ENCODE assay signal across 9 cellular contexts in genomic region chr13:102772042-102772425, GRCh38. TPM values are rescaled to one million over a fixed set of nuclear protein-coding genes. Genes with fewer than 3 reads are reported as not detected.
DNase-seq lines count a peak whose midpoint lies in the region; ATAC-seq and TF ChIP-seq lines count a peak whose summit lies in the region.
"Had no signal": no experiment of that assay in that cellular context is flagged by ENCODE, and none has a peak within 500 bp of the region (broad histone marks: within the 10 kb centered on the region; RNA-seq: fewer than 3 reads in every experiment).

No MANE protein-coding gene starts in this region.

- DNase-seq in activated naive CD4-positive, alpha-beta T cell treated with anti-CD3 and anti-CD28 coated beads, Interleukin-2, amount 10 ng/mL, durations not matched to agents 7 days and 5 days: no peak
- DNase-seq in activated naive CD4-positive, alpha-beta T cell treated with Interleukin-2 at 50 U/mL for 16 hours: no peak
- no peak for DNase-seq in mammary epithelial cell
- no peak for DNase-seq in stimulated activated naive B cell treated with anti-CD40 and anti-IgM and Interleukin-4, amounts not matched to agents 10 μg/mL and 1 μg/mL and 100 μg/mL, for 72 hours
- no peak for DNase-seq in SHP77 treated with DMSO at 0.1 percent for 48 hours (lab: John Stamatoyannopoulos, UW)
- DNase-seq in HT-29 (ENCODE audit: low spot score): no peak
- no peak for DNase-seq in DMS114 treated with DMSO at 0.1 percent for 48 hours (lab: John Stamatoyannopoulos, UW; ENCODE audit: unreplicated experiment)

- dilution Hi-C loops in mammary epithelial cell (cut with HindIII; ENCODE audit: low sequenced_read_pairs): no loop called here

- H3K27ac ChIP-seq in OCI-LY1 (ENCODE audit: low read depth, low read length, poor library complexity, severe bottlenecking) (no peak overlapping the region), mammary epithelial cell (ENCODE audit: insufficient read depth, low read depth, low read length) (no peak overlapping the region)

- H2AFZ ChIP-seq in OCI-LY1 (ENCODE audit: low read length) (no peak overlapping the region), mammary epithelial cell (ENCODE audit: low read depth, low read length) (no peak overlapping the region)

- H3K79me2 ChIP-seq in OCI-LY1 (ENCODE audit: insufficient read depth, low read length) (peaks cover 5% of the 10 kb centered on the region; the same call in 1 of the 2 replicates), mammary epithelial cell (ENCODE audit: insufficient read depth, low read length) (peaks cover 26% of the 10 kb centered on the region)

- no TSS peak for BruUV-seq in mammary epithelial cell (replicated peaks; lab: Mats Ljungman, UMichigan)

- CTCF ChIA-PET in activated naive CD4-positive, alpha-beta T cell treated with anti-CD3 and anti-CD28 coated beads, Interleukin-2, amount 10 ng/mL, durations not matched to agents 7 days and 5 days (lab: Charles Lee): interaction anchor here (1.0 to 2.9 kb wide), 3 partner anchors 28 to 180 kb away, joined by 3 to 8 read pairs (median 3); no protein-coding TSS in a partner anchor
- CTCF ChIA-PET in mammary epithelial cell (lab: Charles Lee; ENCODE audit: low non-redundant PET): no interaction called here

- H3K9me2 ChIP-seq in OCI-LY1 (ENCODE audit: low read depth, low read length): no peaks in the 10 kb centered on the region

- peaks cover 16% of the 10 kb centered on the region for H3K36me3 ChIP-seq in OCI-LY1 (ENCODE audit: insufficient read depth, low read length)
- no peaks in the 10 kb centered on the region for H3K36me3 ChIP-seq in mammary epithelial cell (ENCODE audit: insufficient read depth, low read length)

- peak overlapping the region; percentile 83 for H3K4me2 ChIP-seq in OCI-LY1 (ENCODE audit: low read length)
- H3K4me2 ChIP-seq in mammary epithelial cell (ENCODE audit: insufficient read depth, low read depth, low read length): peak overlapping the region; percentile 92

- peak overlapping the region; percentile 81 for H3K4me3 ChIP-seq in OCI-LY1 (ENCODE audit: low read depth, low read length, poor library complexity, severe bottlenecking)
- no peak overlapping the region for H3K4me3 ChIP-seq in mammary epithelial cell (replicated peaks in 1 of 3; ENCODE audit: insufficient read depth in 1 of 3, low read depth in 2 of 3, low read length in 3 of 3)

- peaks cover 18% of the 10 kb centered on the region for H3K36me3 Mint-ChIP-seq in activated naive CD4-positive, alpha-beta T cell treated with anti-CD3 and anti-CD28 coated beads, Interleukin-2, amount 10 ng/mL, durations not matched to agents 7 days and 5 days
- peaks cover 0 to 11% of the 10 kb centered on the region in 2 donors for H3K36me3 Mint-ChIP-seq in stimulated activated naive B cell treated with anti-CD40 and anti-IgM and Interleukin-4, amounts not matched to agents 10 μg/mL and 1 μg/mL and 100 μg/mL, for 72 hours

- H4K20me1 ChIP-seq in OCI-LY1 (ENCODE audit: insufficient read depth, low read length) (no peaks in the 10 kb centered on the region), mammary epithelial cell (ENCODE audit: insufficient read depth, low read length) (no peaks in the 10 kb centered on the region)

- H3K9me3 ChIP-seq in OCI-LY1 (ENCODE audit: low read length): no peaks in the 10 kb centered on the region
- H3K9me3 ChIP-seq in mammary epithelial cell (replicated peaks; ENCODE audit: insufficient read depth, low read length): no peaks in the 10 kb centered on the region
- H3K9me3 ChIP-seq: mucosa of descending colon had no signal

- WGBS in mammary epithelial cell (ENCODE audit: low coverage, missing lambda C conversion rate): 100% methylated on average over 13 of the region's 16 CpGs

- H3K9ac ChIP-seq in OCI-LY1 (ENCODE audit: low read length): peak overlapping the region; percentile 86; the same call in 1 of the 2 replicates
- no peak overlapping the region for H3K9ac ChIP-seq in mammary epithelial cell (ENCODE audit: insufficient read depth, low read length)

- TF ChIP-seq CTCF in OCI-LY1 (IDR thresholded peaks at IDR 0.05; ENCODE audit: low read length) (no peak), mammary epithelial cell (conservative IDR thresholded peaks at IDR 0.05 in 1 of 2, IDR thresholded peaks at IDR 0.05 in 1 of 2; ENCODE audit: extremely low read depth in 1 of 2, insufficient read depth in 1 of 2, low read depth in 1 of 2, low read length in 2 of 2) (no peak)

- peaks cover 49% of the 10 kb centered on the region for H3K4me1 Mint-ChIP-seq in activated naive CD4-positive, alpha-beta T cell treated with anti-CD3 and anti-CD28 coated beads, Interleukin-2, amount 10 ng/mL, durations not matched to agents 7 days and 5 days
- peaks cover 21 to 43% of the 10 kb centered on the region in 2 donors for H3K4me1 Mint-ChIP-seq in stimulated activated naive B cell treated with anti-CD40 and anti-IgM and Interleukin-4, amounts not matched to agents 10 μg/mL and 1 μg/mL and 100 μg/mL, for 72 hours

- in situ Hi-C loops in mammary epithelial cell (cut with MboI; ENCODE audit: low sequenced_read_pairs in 2 of 2): no loop called here

- no peak for ATAC-seq in stimulated activated naive B cell treated with anti-CD40 and anti-IgM and Interleukin-4, amounts not matched to agents 10 μg/mL and 1 μg/mL and 100 μg/mL, for 72 hours (replicated peaks)

- no peaks in the 10 kb centered on the region for H3K9me3 Mint-ChIP-seq in activated naive CD4-positive, alpha-beta T cell treated with anti-CD3 and anti-CD28 coated beads, Interleukin-2, amount 10 ng/mL, durations not matched to agents 7 days and 5 days
- H3K9me3 Mint-ChIP-seq in stimulated activated naive B cell treated with anti-CD40 and anti-IgM and Interleukin-4, amounts not matched to agents 10 μg/mL and 1 μg/mL and 100 μg/mL, for 72 hours: no peaks in the 10 kb centered on the region

- H3K27me3 ChIP-seq in OCI-LY1 (ENCODE audit: insufficient read depth, low read length) (no peaks in the 10 kb centered on the region), mammary epithelial cell (ENCODE audit: insufficient read depth, low read length) (no peaks in the 10 kb centered on the region)

- H3K27ac Mint-ChIP-seq in activated naive CD4-positive, alpha-beta T cell treated with anti-CD3 and anti-CD28 coated beads, Interleukin-2, amount 10 ng/mL, durations not matched to agents 7 days and 5 days: peak overlapping the region; percentile 52
- no peak overlapping the region for H3K27ac Mint-ChIP-seq in stimulated activated naive B cell treated with anti-CD40 and anti-IgM and Interleukin-4, amounts not matched to agents 10 μg/mL and 1 μg/mL and 100 μg/mL, for 72 hours

- H3K4me3 Mint-ChIP-seq in activated naive CD4-positive, alpha-beta T cell treated with anti-CD3 and anti-CD28 coated beads, Interleukin-2, amount 10 ng/mL, durations not matched to agents 7 days and 5 days: peak overlapping the region; percentile 82
- peak overlapping the region; percentile 32 to 93 for H3K4me3 Mint-ChIP-seq in stimulated activated naive B cell treated with anti-CD40 and anti-IgM and Interleukin-4, amounts not matched to agents 10 μg/mL and 1 μg/mL and 100 μg/mL, for 72 hours

- peaks cover 4% of the 10 kb centered on the region for H3K27me3 Mint-ChIP-seq in activated naive CD4-positive, alpha-beta T cell treated with anti-CD3 and anti-CD28 coated beads, Interleukin-2, amount 10 ng/mL, durations not matched to agents 7 days and 5 days
- no peaks in the 10 kb centered on the region for H3K27me3 Mint-ChIP-seq in stimulated activated naive B cell treated with anti-CD40 and anti-IgM and Interleukin-4, amounts not matched to agents 10 μg/mL and 1 μg/mL and 100 μg/mL, for 72 hours

- H3K4me1 ChIP-seq in OCI-LY1 (ENCODE audit: insufficient read depth, low read length, severe bottlenecking) (peaks cover 38% of the 10 kb centered on the region), mammary epithelial cell (ENCODE audit: insufficient read depth, low read length) (peaks cover 6% of the 10 kb centered on the region)

- no peaks in the 10 kb centered on the region for H3F3A ChIP-seq in OCI-LY1 (ENCODE audit: insufficient read depth, low read length)

- intact Hi-C loops in mammary epithelial cell (cut with micrococcal nuclease): no loop called here

RNA-seq across cellular contexts. Expression of gene TEX30, which starts 1.6 kb away (rescaled TPM):
- total RNA-seq in mammary epithelial cell: 10 to 100 TPM; 10.5 to 14.2 TPM
- 16.6 TPM for polyA plus RNA-seq in mammary epithelial cell
- polyA minus RNA-seq in mammary epithelial cell: 9.0 TPM
- total RNA-seq in HT-29 (2014; rRNA removed; shearing (Covaris generic)): 15.4 and 19.4 TPM in 2 replicates

RNA-seq across cellular contexts. Expression of gene POGLUT2, which starts 26.7 kb away (rescaled TPM):
- total RNA-seq in mammary epithelial cell: 1 to 10 TPM; 6.3 to 9.7 TPM
- polyA plus RNA-seq in mammary epithelial cell: 6.1 TPM
- polyA minus RNA-seq in mammary epithelial cell: 12.9 TPM
- total RNA-seq in HT-29 (2014; rRNA removed; shearing (Covaris generic)): 0.99 and 1.2 TPM in 2 replicates

RNA-seq across cellular contexts. Expression of gene BIVM, which starts 26.9 kb away (rescaled TPM):
- 10 to 100 TPM; 24.0 to 26.2 TPM for total RNA-seq in mammary epithelial cell
- polyA plus RNA-seq in mammary epithelial cell: 8.4 TPM
- polyA minus RNA-seq in mammary epithelial cell: 4.2 TPM
- 1.4 and 2.3 TPM in 2 replicates for total RNA-seq in HT-29 (2014; rRNA removed; shearing (Covaris generic))
